ENCODE assay signal across 20 cellular contexts in genomic region chr3:118369892-118370491, GRCh38.
"Had no signal": no experiment of that assay in that cellular context is flagged by ENCODE, and none has a peak within 500 bp of the region (broad histone marks: within the 10 kb centered on the region; RNA-seq: fewer than 3 reads in every experiment).

No MANE protein-coding gene starts in this region.

- H3K27me3 ChIP-seq: heart left ventricle, spleen, testis, tibial nerve, upper lobe of right lung, vagina had no signal

- H3K36me3 Mint-ChIP-seq: stimulated activated memory B cell treated with anti-CD40 and anti-IgM and Interleukin-4, amounts not matched to agents 10 μg/mL and 1 μg/mL and 100 μg/mL, for 72 hours had no signal

- H3K4me1 ChIP-seq: heart left ventricle, psoas muscle, spleen, testis, tibial nerve, upper lobe of right lung, vagina had no signal

- H3K9me3 ChIP-seq: testis, vagina had no signal

- H3K4me1 Mint-ChIP-seq: naive thymus-derived CD4-positive, alpha-beta T cell; nephron progenitor cell; stimulated activated memory B cell treated with anti-CD40 and anti-IgM and Interleukin-4, amounts not matched to agents 10 μg/mL and 1 μg/mL and 100 μg/mL, for 72 hours; stimulated activated naive CD8-positive, alpha-beta T cell treated with anti-CD3 and anti-CD28 coated beads, Interleukin-15, amount 100 ng/mL, for 72 hours had no signal

- ATAC-seq: esophagus mucosa; heart left ventricle; naive thymus-derived CD4-positive, alpha-beta T cell; psoas muscle; sciatic nerve; stimulated activated memory B cell treated with anti-CD40 and anti-IgM and Interleukin-4, amounts not matched to agents 10 μg/mL and 1 μg/mL and 100 μg/mL, for 72 hours; stimulated activated naive CD8-positive, alpha-beta T cell treated with anti-CD3 and anti-CD28 coated beads, Interleukin-15, amount 100 ng/mL, for 72 hours; upper lobe of right lung had no signal

- H3K4me3 Mint-ChIP-seq: naive thymus-derived CD4-positive, alpha-beta T cell; nephron progenitor cell; stimulated activated memory B cell treated with anti-CD40 and anti-IgM and Interleukin-4, amounts not matched to agents 10 μg/mL and 1 μg/mL and 100 μg/mL, for 72 hours; stimulated activated naive CD8-positive, alpha-beta T cell treated with anti-CD3 and anti-CD28 coated beads, Interleukin-15, amount 100 ng/mL, for 72 hours had no signal

- H3K4me3 ChIP-seq: heart left ventricle, psoas muscle, spleen, testis, tibial nerve, upper lobe of right lung, vagina had no signal

- H3K27ac Mint-ChIP-seq: naive thymus-derived CD4-positive, alpha-beta T cell; nephron progenitor cell; stimulated activated memory B cell treated with anti-CD40 and anti-IgM and Interleukin-4, amounts not matched to agents 10 μg/mL and 1 μg/mL and 100 μg/mL, for 72 hours; stimulated activated naive CD8-positive, alpha-beta T cell treated with anti-CD3 and anti-CD28 coated beads, Interleukin-15, amount 100 ng/mL, for 72 hours had no signal

- H3K27ac ChIP-seq: heart left ventricle, psoas muscle, spleen, testis, tibial nerve, upper lobe of right lung, vagina had no signal

- H3K27me3 Mint-ChIP-seq: naive thymus-derived CD4-positive, alpha-beta T cell; stimulated activated memory B cell treated with anti-CD40 and anti-IgM and Interleukin-4, amounts not matched to agents 10 μg/mL and 1 μg/mL and 100 μg/mL, for 72 hours; stimulated activated naive CD8-positive, alpha-beta T cell treated with anti-CD3 and anti-CD28 coated beads, Interleukin-15, amount 100 ng/mL, for 72 hours had no signal

- DNase-seq: effector CD4-positive, alpha-beta T cell; heart left ventricle; hippocampal formation; kidney glomerular epithelial cell; naive thymus-derived CD4-positive, alpha-beta T cell; nephron progenitor cell; psoas muscle; retina; spleen; stimulated activated CD4-positive, alpha-beta T cell treated with anti-CD3 and anti-CD28 coated beads, Interleukin-15, amount 100 ng/mL, for 24 hours; stimulated activated CD4-positive, alpha-beta T cell treated with anti-CD3 and anti-CD28 coated beads, Interleukin-1b, Interleukin-23, amount 100 ng/mL, for 48 hours; stimulated activated CD4-positive, alpha-beta T cell treated with anti-CD3 and anti-CD28 coated beads, Interleukin-4, amount 100 ng/mL, for 24 hours; stimulated activated naive CD8-positive, alpha-beta T cell treated with anti-CD3 and anti-CD28 coated beads, Interleukin-15, amount 100 ng/mL, for 72 hours; testis; upper lobe of right lung had no signal

- H3K36me3 ChIP-seq: heart left ventricle, spleen, tibial nerve, upper lobe of right lung, vagina had no signal
